Comparison of ENCODE assay signal across 8 cellular contexts in genomic region chr5:145044970-145045369, GRCh38.
"Had no signal": no experiment of that assay in that cellular context is flagged by ENCODE, and none has a peak within 500 bp of the region (broad histone marks: within the 10 kb centered on the region; RNA-seq: fewer than 3 reads in every experiment).

No MANE protein-coding gene starts in this region.

- ATAC-seq: HCT116 had no signal

- H3K9ac ChIP-seq: GM23248 had no signal

- H2AFZ ChIP-seq: GM23248 had no signal

- H3K4me1 ChIP-seq: HAP-1 had no signal

- DNase-seq: GM23248, GOT3, H7, HFFc6, KG1 had no signal

- H3K9me3 ChIP-seq: HAP-1 had no signal

- H3K4me3 ChIP-seq: GM23248, HAP-1 had no signal

- H3K27ac ChIP-seq: GM23248, HL-60 had no signal

- H3K36me3 ChIP-seq: HAP-1 had no signal
